In the genomic region with DNA sequence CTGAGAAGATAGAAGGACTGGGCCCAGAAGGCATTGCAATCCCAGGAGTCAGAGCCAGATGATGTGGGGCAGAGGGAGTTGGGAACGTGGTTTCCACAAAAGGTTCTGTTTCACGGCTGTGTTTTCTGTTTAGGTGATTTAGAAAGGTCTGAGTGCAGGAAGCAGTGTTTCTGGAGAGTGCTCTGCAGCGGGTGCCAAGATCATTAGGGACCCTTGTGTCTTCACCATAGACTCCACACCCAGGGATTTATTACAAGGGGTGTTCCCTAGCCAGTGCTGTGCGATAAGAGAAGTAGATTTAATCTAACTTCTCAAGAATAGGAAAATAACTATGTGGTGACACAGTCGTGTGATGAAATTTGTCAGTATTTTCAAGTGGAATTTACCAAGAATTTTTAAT, we compare ENCODE assay signal across 26 cellular contexts.
"Had no signal": no experiment of that assay in that cellular context is flagged by ENCODE, and none has a peak within 500 bp of the region (broad histone marks: within the 10 kb centered on the region; RNA-seq: fewer than 3 reads in every experiment).

No MANE protein-coding gene starts in this region.

- ATAC-seq: lower lobe of right lung; naive thymus-derived CD8-positive, alpha-beta T cell; psoas muscle; right lobe of liver; stimulated activated memory B cell treated with anti-CD40 and anti-IgM and Interleukin-4, amounts not matched to agents 10 μg/mL and 1 μg/mL and 100 μg/mL, for 72 hours; stimulated activated naive CD8-positive, alpha-beta T cell treated with anti-CD3 and anti-CD28 coated beads, Interleukin-15, amount 100 ng/mL, for 72 hours; upper lobe of right lung had no signal

- H3K4me3 ChIP-seq: heart right ventricle, hepatocyte, left ventricle myocardium inferior, lower lobe of right lung, neural progenitor cell, psoas muscle, right lobe of liver, smooth muscle cell, thyroid gland, transverse colon, upper lobe of right lung had no signal

- H3K27ac ChIP-seq: hepatocyte, left ventricle myocardium inferior, lower lobe of right lung, neural progenitor cell, neutrophil, parathyroid adenoma, psoas muscle, right lobe of liver, thyroid gland, transverse colon, upper lobe of right lung had no signal

- H3K27me3 ChIP-seq: heart right ventricle, hepatocyte, neural progenitor cell, neutrophil, right lobe of liver, thyroid gland, transverse colon, upper lobe of right lung had no signal

- H3K9me3 ChIP-seq: neutrophil, right lobe of liver, thyroid gland had no signal

- H3K4me1 ChIP-seq: heart right ventricle, left ventricle myocardium inferior, lower lobe of right lung, neural progenitor cell, parathyroid adenoma, psoas muscle, right lobe of liver, transverse colon, upper lobe of right lung had no signal

- H3K36me3 ChIP-seq: heart right ventricle, left ventricle myocardium inferior, lower lobe of right lung, neural progenitor cell, neutrophil, right lobe of liver, thyroid gland, transverse colon, upper lobe of right lung had no signal

- DNase-seq: heart right ventricle; islet precursor cell; left ventricle myocardium inferior; lower lobe of right lung; mammary epithelial cell; mesenchymal stem cell; naive thymus-derived CD8-positive, alpha-beta T cell; occipital lobe; psoas muscle; right lobe of liver; stimulated activated CD4-positive, alpha-beta T cell treated with anti-CD3 and anti-CD28 coated beads, Interleukin-1b, Interleukin-23, amount 100 ng/mL, for 48 hours; stimulated activated CD4-positive, alpha-beta T cell treated with anti-CD3 and anti-CD28 coated beads, Interleukin-2, amount 100 ng/mL, for 48 hours; stimulated activated CD4-positive, alpha-beta T cell treated with anti-CD3 and anti-CD28 coated beads, Interleukin-4, amount 100 ng/mL, for 4 hours; stimulated activated CD8-positive, alpha-beta memory T cell treated with anti-CD3 and anti-CD28 coated beads, Interleukin-4, amount 100 ng/mL, for 48 hours; stimulated activated naive CD4-positive, alpha-beta T cell treated with Interleukin-2 at 50 U/mL for 16 hours; stimulated activated naive CD8-positive, alpha-beta T cell treated with anti-CD3 and anti-CD28 coated beads, Interleukin-15, amount 100 ng/mL, for 72 hours; substantia nigra; thyroid gland; transverse colon; upper lobe of right lung had no signal
